In the genomic region with DNA sequence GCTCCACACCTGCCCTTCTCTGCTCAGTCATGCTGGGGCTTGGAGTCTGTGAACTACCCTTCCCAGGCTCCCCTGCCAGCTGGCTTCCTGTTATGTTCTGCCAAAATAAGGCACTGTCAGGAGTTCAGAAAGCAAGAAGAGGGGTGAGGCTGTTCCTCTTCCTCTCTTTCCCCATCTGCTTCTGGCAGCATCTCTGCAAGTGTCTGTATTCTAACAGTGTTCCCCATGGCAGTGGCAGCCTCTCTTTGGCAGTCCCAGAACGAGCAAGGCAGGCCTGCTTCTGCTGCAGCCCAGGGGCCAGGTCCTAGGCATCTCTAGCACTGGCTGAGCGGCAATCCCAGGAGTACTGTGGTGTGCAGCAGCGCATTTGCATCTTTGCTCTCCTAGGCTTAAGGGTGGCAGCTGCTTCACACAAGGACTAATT, we compare ENCODE assay signal across 14 cellular contexts.
DNase-seq lines count a peak whose midpoint lies in the region; ATAC-seq lines count a peak whose summit lies in the region.
"Had no signal": no experiment of that assay in that cellular context is flagged by ENCODE, and none has a peak within 500 bp of the region (broad histone marks: within the 10 kb centered on the region; RNA-seq: fewer than 3 reads in every experiment).

No MANE protein-coding gene starts in this region.

- intact Hi-C loops in Right ventricle myocardium superior (cut with DNase I) (no loop called here), cardiac septum (cut with DNase I) (no loop called here)

- ATAC-seq in Right ventricle myocardium superior (ENCODE audit: poor library complexity) (peak; percentile 50), GM21447 (IDR thresholded peaks at IDR 0.05; ENCODE audit: unreplicated experiment) (no peak), GM21737 (IDR thresholded peaks at IDR 0.05; ENCODE audit: unreplicated experiment) (no peak)
- ATAC-seq: natural killer cell treated with Interleukin-12 subunit alpha and Interleukin-12 subunit beta and Interleukin-15 and Interleukin-18, amount 100 ng/mL, for 72 hours; T-cell had no signal

- peak; percentile 48 for DNase-seq in Right ventricle myocardium superior
- no peak for DNase-seq in cardiac septum (ENCODE audit: low spot score)
- DNase-seq in amygdala (lab: John Stamatoyannopoulos, UW), result peak in 45 of 56 donors; percentile 3 to 70 (median 38)
- DNase-seq in inferior parietal cortex (ENCODE audit: extremely low spot score), result peak; percentile 60
- DNase-seq in activated CD4-positive, alpha-beta T cell treated with anti-CD3 and anti-CD28 coated beads for 1 hour, result no peak
- no peak for DNase-seq in amniotic stem cell (lab: John Stamatoyannopoulos, UW)
- DNase-seq: activated CD4-positive, alpha-beta T cell treated with anti-CD3 and anti-CD28 coated beads, Interleukin-2, amount 50 U/mL, for 1 hour; activated effector memory CD4-positive, alpha-beta T cell treated with Interleukin-2 at 50 U/mL for 16 hours; islet precursor cell; spleen; T-cell had no signal

Comparison
In these comparisons a context has a peak if more than half of its experiments do, and no peak if none do; other contexts are left out.
1. DNase-seq: peak in Right ventricle myocardium superior (single experiment), amygdala (45 of 56) and inferior parietal cortex (single experiment); none in cardiac septum (single experiment), activated CD4-positive, alpha-beta T cell treated with anti-CD3 and anti-CD28 coated beads for 1 hour (single experiment) and amniotic stem cell (single experiment).